Comparison of ENCODE assay signal across 8 cellular contexts in the genomic region with DNA sequence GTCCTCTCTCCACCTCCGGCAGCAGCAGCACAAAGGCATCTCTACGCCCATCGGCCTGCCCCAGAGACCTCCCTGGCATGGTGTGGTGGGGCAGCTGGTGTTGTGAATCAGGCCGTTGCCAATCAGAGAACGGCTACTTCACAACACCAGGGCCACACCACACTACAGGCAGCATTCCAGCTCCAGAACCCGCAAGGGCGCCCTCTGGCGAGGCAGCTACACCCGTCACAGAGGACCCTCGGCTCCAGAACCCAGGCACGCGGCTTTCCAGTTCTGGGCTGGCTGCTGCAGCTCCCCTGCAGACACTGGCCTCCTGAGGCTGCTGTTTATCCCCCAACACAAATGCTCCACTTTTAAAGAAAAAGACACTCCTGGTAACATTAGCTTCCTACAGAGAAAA.
A peak's percentile ranks its signal among the peaks of the same experiment; 100 is the strongest.
DNase-seq lines count a peak whose midpoint lies in the region; ATAC-seq and TF ChIP-seq lines count a peak whose summit lies in the region.

No MANE protein-coding gene starts in this region.

- no peaks in the 10 kb centered on the region for H3K4me1 ChIP-seq in left lung

- no peaks in the 10 kb centered on the region for H3K36me3 ChIP-seq in left lung

- intact Hi-C loops in left lung (cut with DNase I) = no loop called here

- peak; percentile 71 for DNase-seq in GM12865 (ENCODE audit: low read depth)
- DNase-seq in LHCN-M2 (ENCODE audit: low read depth) = peak; percentile 29
- DNase-seq in activated naive CD4-positive, alpha-beta T cell (lab: John Stamatoyannopoulos, UW) = peak; percentile 3 to 38 (median 8)
- DNase-seq in left lung = peak in 1 of 2 donors; percentile 76
- peak; percentile 61 for DNase-seq in stimulated activated naive CD8-positive, alpha-beta T cell treated with anti-CD3 and anti-CD28 coated beads, Interleukin-15, Interleukin-2, amounts not matched to agents 100 U/mL and 50 U/mL, for 24 hours
- no peak for DNase-seq in RWPE1 (ENCODE audit: low spot score)
- DNase-seq in SW 1271 (lab: John Stamatoyannopoulos, UW) = no peak

- POLR2A ChIA-PET in RWPE1 (lab: Yijun Ruan, JAX; ENCODE audit: low non-redundant PET) = no interaction called here

- CTCF ChIA-PET in RWPE1 (lab: Yijun Ruan, JAX) = no interaction called here

- H3K9me3 ChIP-seq in left lung = no peaks in the 10 kb centered on the region

- TF ChIP-seq CTCF in GM12865 (IDR thresholded peaks at IDR 0.05; ENCODE audit: insufficient read depth, low read depth, low read length, missing control alignments) (peak; percentile 68), left lung (IDR thresholded peaks at IDR 0.05) (peak in 1 of 2 donors; percentile 19), RWPE1 (conservative IDR thresholded peaks at IDR 0.05; ENCODE audit: low read depth) (no peak; the same call in 1 of the 2 replicates)

- ATAC-seq in left lung (peak; percentile 16), HG02759 (IDR thresholded peaks at IDR 0.05; ENCODE audit: unreplicated experiment) (no peak)
- peak; percentile 61 for ATAC-seq in stimulated activated naive CD8-positive, alpha-beta T cell treated with anti-CD3 and anti-CD28 coated beads, Interleukin-15, Interleukin-2, amounts not matched to agents 100 U/mL and 50 U/mL, for 24 hours

- no peak overlapping the region for H3K27ac ChIP-seq in left lung
- no peak overlapping the region for H3K27ac ChIP-seq in RWPE1

- peaks cover 0 to 8% of the 10 kb centered on the region in 2 donors for H3K27me3 ChIP-seq in left lung

- no peak overlapping the region for H3K4me3 ChIP-seq in GM12865 (ENCODE audit: low read depth, low read length)
- H3K4me3 ChIP-seq in left lung = no peak overlapping the region

Comparison
In these comparisons a context has a peak if more than half of its experiments do, and no peak if none do; other contexts are left out.
1. DNase-seq: peak in GM12865 (single experiment), LHCN-M2 (single experiment), activated naive CD4-positive, alpha-beta T cell (4 of 4) and stimulated activated naive CD8-positive, alpha-beta T cell treated with anti-CD3 and anti-CD28 coated beads, Interleukin-15, Interleukin-2, amounts not matched to agents 100 U/mL and 50 U/mL, for 24 hours (single experiment); none in RWPE1 (single experiment) and SW 1271 (0 of 2).